Comparison of ENCODE assay signal across 8 cellular contexts in genomic region chr11:94602430-94603372, GRCh38. TPM values are rescaled to one million over a fixed set of nuclear protein-coding genes. Genes with fewer than 3 reads are reported as not detected.
A peak's percentile ranks its signal among the peaks of the same experiment; 100 is the strongest.
DNase-seq lines count a peak whose midpoint lies in the region; ATAC-seq and TF ChIP-seq lines count a peak whose summit lies in the region.

No MANE protein-coding gene starts in this region.

- no peaks in the 10 kb centered on the region for H3K9me3 Mint-ChIP-seq in dendritic cell treated with granulocyte-macrophage colony-stimulating factor and Interleukin-4, amounts not matched to agents 40 ng/mL and 50 ng/mL, for 4 days

- no peak overlapping the region for H3K23ac ChIP-seq in mesenchymal stem cell (ENCODE audit: low read length in 2 of 2)

- H3K4me3 Mint-ChIP-seq in dendritic cell treated with granulocyte-macrophage colony-stimulating factor and Interleukin-4, amounts not matched to agents 40 ng/mL and 50 ng/mL, for 4 days = peak overlapping the region; percentile 9

- H3K9ac ChIP-seq in mesenchymal stem cell (ENCODE audit: low read length) = no peak overlapping the region

- H3K4me3 ChIP-seq in Peyer's patch (no peak overlapping the region), mesenchymal stem cell (ENCODE audit: insufficient read depth in 1 of 2, low read depth in 1 of 2, low read length in 2 of 2) (no peak overlapping the region), upper lobe of right lung (no peak overlapping the region)

- no peak overlapping the region for H3K14ac ChIP-seq in mesenchymal stem cell (ENCODE audit: low read length in 2 of 2)

- TF ChIP-seq POLR2A in Peyer's patch (IDR thresholded peaks at IDR 0.05) = no peak

- peak overlapping the region; percentile 9 for H2BK5ac ChIP-seq in mesenchymal stem cell (ENCODE audit: low read depth, low read length, poor library complexity, severe bottlenecking)

- H3K4me1 Mint-ChIP-seq in dendritic cell treated with granulocyte-macrophage colony-stimulating factor and Interleukin-4, amounts not matched to agents 40 ng/mL and 50 ng/mL, for 4 days (ENCODE audit: low read depth) = peaks cover 19% of the 10 kb centered on the region

- no peak overlapping the region for H2AFZ ChIP-seq in mesenchymal stem cell (ENCODE audit: low read depth, low read length)

- DNase-seq in DMS53 treated with DMSO at 0.1 percent for 48 hours (lab: John Stamatoyannopoulos, UW; ENCODE audit: unreplicated experiment) (peak; percentile 98), Peyer's patch (peak in 2 of 3 donors; percentile 72 to 87), mesenchymal stem cell (peak; percentile 88), upper lobe of right lung (peak; percentile 71), NCI-H1436 treated with DMSO at 0.1 percent for 48 hours (lab: John Stamatoyannopoulos, UW) (no peak)

- H2BK120ac ChIP-seq in mesenchymal stem cell (ENCODE audit: low read depth, low read length) = no peak overlapping the region

- intact Hi-C loops in dendritic cell treated with granulocyte-macrophage colony-stimulating factor and Interleukin-4, amounts not matched to agents 40 ng/mL and 50 ng/mL, for 4 days (cut with micrococcal nuclease) = loop anchor here (1.0 kb wide), 1 partner anchor 83 kb away; no protein-coding TSS in a partner anchor
- intact Hi-C loops in upper lobe of right lung (cut with DNase I) = no loop called here

- no peak overlapping the region for H4K8ac ChIP-seq in mesenchymal stem cell (ENCODE audit: low read length)

- H3K4me1 ChIP-seq in Peyer's patch (no peaks in the 10 kb centered on the region), mesenchymal stem cell (ENCODE audit: control insufficient read depth, insufficient read depth, low read depth, low read length) (no peaks in the 10 kb centered on the region), upper lobe of right lung (no peaks in the 10 kb centered on the region)

- H3K36me3 ChIP-seq in Peyer's patch (peaks cover 0 to 15% (median 0%) of the 10 kb centered on the region in 3 donors), mesenchymal stem cell (ENCODE audit: control insufficient read depth in 1 of 2, insufficient read depth in 2 of 2, low read depth in 1 of 2, low read length in 2 of 2) (peaks cover 0 to 16% of the 10 kb centered on the region in 2 experiments), upper lobe of right lung (no peaks in the 10 kb centered on the region)

- no peak overlapping the region for H3K4ac ChIP-seq in mesenchymal stem cell (ENCODE audit: low read depth in 1 of 2, low read length in 2 of 2)

- H3K9me3 ChIP-seq in Peyer's patch (no peaks in the 10 kb centered on the region), mesenchymal stem cell (ENCODE audit: control insufficient read depth, low read length) (no peaks in the 10 kb centered on the region), upper lobe of right lung (no peaks in the 10 kb centered on the region)

- no peak overlapping the region for H3K18ac ChIP-seq in mesenchymal stem cell (ENCODE audit: low read depth in 1 of 2, low read length in 2 of 2)

- WGBS in mesenchymal stem cell = 56% methylated on average over 5 of the region's 8 CpGs

- H3K36me3 Mint-ChIP-seq in dendritic cell treated with granulocyte-macrophage colony-stimulating factor and Interleukin-4, amounts not matched to agents 40 ng/mL and 50 ng/mL, for 4 days (ENCODE audit: low read depth) = peaks cover 22% of the 10 kb centered on the region

- no peaks in the 10 kb centered on the region for H3K79me1 ChIP-seq in mesenchymal stem cell (replicated peaks; ENCODE audit: low read length, poor library complexity, severe bottlenecking)

- H4K91ac ChIP-seq in mesenchymal stem cell (ENCODE audit: low read length) = no peak overlapping the region

- no peak overlapping the region for H2AK5ac ChIP-seq in mesenchymal stem cell (ENCODE audit: low read length, severe bottlenecking)

- peak in 3 of 6 experiments; percentile 6 to 65 (median 61) for TF ChIP-seq CTCF in Peyer's patch (IDR thresholded peaks at IDR 0.05)
- TF ChIP-seq CTCF in upper lobe of right lung (IDR thresholded peaks at IDR 0.05) = peak; percentile 53

- peak overlapping the region; percentile 75 for H3K27ac Mint-ChIP-seq in dendritic cell treated with granulocyte-macrophage colony-stimulating factor and Interleukin-4, amounts not matched to agents 40 ng/mL and 50 ng/mL, for 4 days

- no peaks in the 10 kb centered on the region for H3K27me3 Mint-ChIP-seq in dendritic cell treated with granulocyte-macrophage colony-stimulating factor and Interleukin-4, amounts not matched to agents 40 ng/mL and 50 ng/mL, for 4 days

- H3K27me3 ChIP-seq in Peyer's patch = no peaks in the 10 kb centered on the region
- no peaks in the 10 kb centered on the region for H3K27me3 ChIP-seq in mesenchymal stem cell (ENCODE audit: control insufficient read depth in 1 of 2, insufficient read depth in 1 of 2, low read length in 2 of 2)
- no peaks in the 10 kb centered on the region for H3K27me3 ChIP-seq in upper lobe of right lung

- peak overlapping the region in 3 of 4 donors; percentile 2 to 66 (median 46) for H3K27ac ChIP-seq in Peyer's patch
- H3K27ac ChIP-seq in mesenchymal stem cell (ENCODE audit: low read length, poor library complexity, severe bottlenecking) = peak overlapping the region; percentile 85
- no peak overlapping the region for H3K27ac ChIP-seq in upper lobe of right lung

- ATAC-seq in GM19395 (IDR thresholded peaks at IDR 0.05; ENCODE audit: unreplicated experiment) (peak; percentile 91), HG03342 (IDR thresholded peaks at IDR 0.05; ENCODE audit: unreplicated experiment) (peak; percentile 90), upper lobe of right lung (peak; percentile 92)

- no peak overlapping the region for H2BK15ac ChIP-seq in mesenchymal stem cell (ENCODE audit: low read depth, poor library complexity, severe bottlenecking)

- H3K4me2 ChIP-seq in mesenchymal stem cell (ENCODE audit: low read length, poor library complexity, severe bottlenecking) = peak overlapping the region; percentile 60

- no peak overlapping the region for H2BK12ac ChIP-seq in mesenchymal stem cell (ENCODE audit: low read length in 2 of 2)

RNA-seq across cellular contexts. Expression of gene PIWIL4, which starts 35.5 kb away (rescaled TPM):
- 10 to 100 TPM in 3 of 4 donors, 1 to 10 TPM in 1; 5.0 to 20.4 (median 14.5) TPM for total RNA-seq in Peyer's patch
- 0.23 TPM for polyA plus RNA-seq in mesenchymal stem cell (2013, experiment 1 of 2)
- 0.27 TPM for polyA plus RNA-seq in mesenchymal stem cell (2013, experiment 2 of 2)
- total RNA-seq in upper lobe of right lung = 2.9 TPM

RNA-seq across cellular contexts. Expression of gene FUT4, which starts 59.0 kb away (rescaled TPM):
- total RNA-seq in Peyer's patch (10 to 100 TPM in 3 of 4 donors, 1 to 10 TPM in 1; 9.1 to 34.3 (median 25.4) TPM), upper lobe of right lung (6.0 TPM)
- 2.7 TPM for polyA plus RNA-seq in mesenchymal stem cell (2013, experiment 1 of 2)
- 2.9 TPM for polyA plus RNA-seq in mesenchymal stem cell (2013, experiment 2 of 2)
